ENCODE assay signal across 8 cellular contexts in the genomic region with DNA sequence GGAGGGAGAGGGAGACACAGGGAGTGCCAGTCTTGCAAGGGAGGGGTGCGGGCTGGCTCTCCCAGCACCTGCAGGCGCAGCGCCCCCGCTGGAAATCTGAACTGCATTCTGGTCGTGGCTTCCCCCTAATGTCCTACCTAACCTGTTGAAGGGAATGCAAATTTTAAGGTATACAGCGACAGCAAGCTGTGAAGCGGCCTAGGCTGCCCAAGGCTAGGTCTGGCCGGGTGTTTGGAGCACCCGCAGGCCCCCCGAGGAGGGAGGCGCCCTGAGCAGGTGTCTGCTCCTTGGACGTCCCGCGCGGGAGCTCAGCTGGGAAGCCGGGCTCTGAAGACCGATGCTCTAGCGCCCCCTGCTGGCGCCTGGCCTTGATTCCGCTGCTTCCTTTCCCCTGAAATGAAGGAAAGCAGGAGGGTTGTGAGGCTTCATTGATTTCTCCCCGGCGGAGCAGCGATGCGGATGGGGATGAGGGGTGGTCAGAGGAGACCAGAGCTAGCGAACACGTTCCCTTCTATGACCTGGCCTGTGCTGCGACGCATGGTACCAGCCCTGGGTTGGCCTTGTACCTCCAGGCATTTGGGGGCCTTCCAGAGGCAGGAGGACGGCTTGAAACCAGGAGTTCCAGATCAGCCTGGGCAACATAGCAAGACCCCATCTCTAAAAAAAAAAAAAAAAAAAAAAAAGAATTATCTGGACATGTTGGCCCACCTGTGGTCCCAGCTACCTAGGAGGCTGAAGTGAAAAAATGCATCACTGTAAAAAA.
DNase-seq lines count a peak whose midpoint lies in the region; ATAC-seq and TF ChIP-seq lines count a peak whose summit lies in the region.

No MANE protein-coding gene starts in this region.

- no peaks in the 10 kb centered on the region for H3K4me1 ChIP-seq in colonic mucosa

- no peak overlapping the region for H3K27ac ChIP-seq in colonic mucosa

- H3K9ac ChIP-seq in colonic mucosa (ENCODE audit: low read depth in 2 of 2, low read length in 2 of 2): no peak overlapping the region

- H3K4me3 ChIP-seq in colonic mucosa: no peak overlapping the region

- H3K36me3 ChIP-seq in colonic mucosa: no peaks in the 10 kb centered on the region

- no peaks in the 10 kb centered on the region for H3K27me3 ChIP-seq in colonic mucosa

- ATAC-seq in GM19397 (IDR thresholded peaks at IDR 0.05; ENCODE audit: unreplicated experiment) (peak; percentile 43), left lobe of liver (peak; percentile 97), GM19455 (IDR thresholded peaks at IDR 0.05; ENCODE audit: unreplicated experiment) (no peak)

- intact Hi-C loops in colonic mucosa (cut with DNase I): no loop called here

- no peaks in the 10 kb centered on the region for H3K9me3 ChIP-seq in colonic mucosa

- DNase-seq in AML-193 (lab: John Stamatoyannopoulos, UW): peak; percentile 37 to 39
- DNase-seq in NCI-H2107 treated with DMSO at 0.1 percent for 48 hours (lab: John Stamatoyannopoulos, UW; ENCODE audit: unreplicated experiment): peak; percentile 54
- peak; percentile 31 for DNase-seq in activated CD4-positive, alpha-beta T cell treated with anti-CD3 and anti-CD28 coated beads for 1 hour
- peak; percentile 77 for DNase-seq in colonic mucosa
- DNase-seq in left lobe of liver (ENCODE audit: low spot score): peak; percentile 80
- DNase-seq in stimulated activated CD4-positive, alpha-beta T cell treated with anti-CD3 and anti-CD28 coated beads, Interleukin-2, amount 100 ng/mL, for 4 hours (ENCODE audit: low read depth): peak; percentile 23

- TF ChIP-seq CTCF in colonic mucosa (IDR thresholded peaks at IDR 0.05): peak; percentile 79

Comparison
In these comparisons a context has a peak if more than half of its experiments do, and no peak if none do; other contexts are left out.
1. DNase-seq: peak in every context shown above with its lines; median percentile 80 in left lobe of liver; 77 in colonic mucosa; 54 in NCI-H2107 treated with DMSO at 0.1 percent for 48 hours; 38 in AML-193; 31 in activated CD4-positive, alpha-beta T cell treated with anti-CD3 and anti-CD28 coated beads for 1 hour; 23 in stimulated activated CD4-positive, alpha-beta T cell treated with anti-CD3 and anti-CD28 coated beads, Interleukin-2, amount 100 ng/mL, for 4 hours.